In genomic region chr2:192002418-192002817, GRCh38 we compare ENCODE assay signal across 17 cellular contexts.
A peak's percentile ranks its signal among the peaks of the same experiment; 100 is the strongest.
DNase-seq lines count a peak whose midpoint lies in the region; TF ChIP-seq lines count a peak whose summit lies in the region.
"Had no signal": no experiment of that assay in that cellular context is flagged by ENCODE, and none has a peak within 500 bp of the region (broad histone marks: within the 10 kb centered on the region; RNA-seq: fewer than 3 reads in every experiment).

No MANE protein-coding gene starts in this region.

- H2BK5ac ChIP-seq in H9 (ENCODE audit: insufficient read length, low read length): no peak overlapping the region

- intact Hi-C loops in Calu3 (cut with micrococcal nuclease; ENCODE audit: unreplicated experiment): no loop called here
- intact Hi-C loops in activated CD4-positive, alpha-beta T cell treated with anti-CD3 and anti-CD28 coated beads, Interleukin-2, amount 10 ng/mL, durations not matched to agents 24 days and 14 days (cut with micrococcal nuclease): no loop called here

- no peak overlapping the region for H2BK12ac ChIP-seq in H9 (ENCODE audit: insufficient read length, low read depth, low read length)

- no peak overlapping the region for H3K9ac ChIP-seq in H9 (ENCODE audit: extremely low read depth, insufficient read length, low read length)
- no peak overlapping the region for H3K9ac ChIP-seq in endodermal cell (ENCODE audit: extremely low read depth, low read length, poor library complexity, severe bottlenecking)
- H3K9ac ChIP-seq: BLaER1 had no signal

- H3K9me3 ChIP-seq in H9 (ENCODE audit: control insufficient read depth, low read depth, low read length): no peaks in the 10 kb centered on the region
- H3K9me3 ChIP-seq in endodermal cell (ENCODE audit: control insufficient read depth, low read length): no peaks in the 10 kb centered on the region
- no peaks in the 10 kb centered on the region for H3K9me3 ChIP-seq in tibial nerve
- H3K9me3 ChIP-seq: BLaER1, Caco-2, HAP-1 had no signal

- peak; percentile 16 for DNase-seq in Calu3
- DNase-seq in H9: peak; percentile 45
- DNase-seq in NCI-H69 (lab: John Stamatoyannopoulos, UW): peak; percentile 4
- DNase-seq in endodermal cell: peak; percentile 72
- no peak for DNase-seq in activated CD4-positive, alpha-beta T cell treated with anti-CD3 and anti-CD28 coated beads, Interleukin-2, amount 10 ng/mL, durations not matched to agents 24 days and 14 days
- no peak for DNase-seq in activated CD8-positive, alpha-beta memory T cell treated with anti-CD3 and anti-CD28 coated beads, Interleukin-2, amount 50 U/mL, for 48 hours
- no peak for DNase-seq in hepatic stellate cell (ENCODE audit: low spot score)
- no peak for DNase-seq in tibial nerve (ENCODE audit: low spot score in 2 of 2)
- DNase-seq: 8988T; AML-193; Caco-2; CD8-positive, alpha-beta memory T cell; DMS53 had no signal

- H4K20me1 ChIP-seq in H9 (ENCODE audit: control insufficient read depth, insufficient read depth, insufficient read length): no peaks in the 10 kb centered on the region
- H4K20me1 ChIP-seq: BLaER1 had no signal

- CTCF ChIA-PET in Calu3 (lab: Charles Lee): no interaction called here

- no peak overlapping the region for H3K4me2 ChIP-seq in H9 (ENCODE audit: insufficient read depth, insufficient read length, low read length)
- H3K4me2 ChIP-seq: BLaER1, GM23338 had no signal

- H3K27me3 Mint-ChIP-seq in Calu3 (ENCODE audit: unreplicated experiment) (no peaks in the 10 kb centered on the region), H9 (ENCODE audit: low read depth) (no peaks in the 10 kb centered on the region; the same call in 1 of the 2 replicates), endodermal cell (ENCODE audit: insufficient read depth) (no peaks in the 10 kb centered on the region)
- peaks cover 9% of the 10 kb centered on the region for H3K27me3 Mint-ChIP-seq in activated CD4-positive, alpha-beta T cell treated with anti-CD3 and anti-CD28 coated beads, Interleukin-2, amount 10 ng/mL, durations not matched to agents 24 days and 14 days

- H3K79me1 ChIP-seq in H9 (ENCODE audit: insufficient read depth, low read depth, low read length, poor library complexity, severe bottlenecking): no peaks in the 10 kb centered on the region

- no peak overlapping the region for H2BK15ac ChIP-seq in H9 (ENCODE audit: low read depth, low read length)

- H3K36me3 ChIP-seq in endodermal cell (ENCODE audit: control insufficient read depth, insufficient read depth, low read length) (no peaks in the 10 kb centered on the region), tibial nerve (no peaks in the 10 kb centered on the region)
- H3K36me3 ChIP-seq: BLaER1, HAP-1 had no signal

- no peak for TF ChIP-seq EP300 in tibial nerve (IDR thresholded peaks at IDR 0.05)

- no peaks in the 10 kb centered on the region for H3K79me2 ChIP-seq in H9 (ENCODE audit: insufficient read depth, low read length)

- no peak overlapping the region for H2BK20ac ChIP-seq in H9 (ENCODE audit: low read depth, low read length, poor library complexity, severe bottlenecking)

- no peaks in the 10 kb centered on the region for H3K9me3 Mint-ChIP-seq in Calu3 (ENCODE audit: low read depth, unreplicated experiment)
- peaks cover 1 to 3% of the 10 kb centered on the region in 2 experiments; a peak in 2 of 5 replicates for H3K9me3 Mint-ChIP-seq in H9
- no peaks in the 10 kb centered on the region for H3K9me3 Mint-ChIP-seq in endodermal cell
- H3K9me3 Mint-ChIP-seq in activated CD4-positive, alpha-beta T cell treated with anti-CD3 and anti-CD28 coated beads, Interleukin-2, amount 10 ng/mL, durations not matched to agents 24 days and 14 days: no peaks in the 10 kb centered on the region
- H3K9me3 Mint-ChIP-seq: CD8-positive, alpha-beta memory T cell; GM23338 had no signal

- H4K8ac ChIP-seq in H9 (replicated peaks; ENCODE audit: insufficient read length, low read depth, low read length): no peak overlapping the region

- no peak overlapping the region for H2AK5ac ChIP-seq in H9 (ENCODE audit: insufficient read length, low read length)

- no peaks in the 10 kb centered on the region; the same call in 1 of the 2 replicates for H3K4me1 ChIP-seq in H9 (ENCODE audit: insufficient read depth, low read length)
- H3K4me1 ChIP-seq in endodermal cell (ENCODE audit: control insufficient read depth, insufficient read depth, low read length): peaks cover 2% of the 10 kb centered on the region
- no peaks in the 10 kb centered on the region for H3K4me1 ChIP-seq in tibial nerve
- H3K4me1 ChIP-seq: Caco-2 had no signal

- H3K4me3 Mint-ChIP-seq in Calu3 (ENCODE audit: low read depth, unreplicated experiment): no peak overlapping the region
- no peak overlapping the region for H3K4me3 Mint-ChIP-seq in H9
- H3K4me3 Mint-ChIP-seq in endodermal cell: no peak overlapping the region
- no peak overlapping the region for H3K4me3 Mint-ChIP-seq in activated CD4-positive, alpha-beta T cell treated with anti-CD3 and anti-CD28 coated beads, Interleukin-2, amount 10 ng/mL, durations not matched to agents 24 days and 14 days
- H3K4me3 Mint-ChIP-seq: CD8-positive, alpha-beta memory T cell; GM23338 had no signal

- no peak overlapping the region for H3T11ph ChIP-seq in H9 (ENCODE audit: low read length)

- H4K5ac ChIP-seq in H9 (ENCODE audit: insufficient read length, low read depth, low read length): no peak overlapping the region

- H3K27ac Mint-ChIP-seq in Calu3 (ENCODE audit: unreplicated experiment) (no peak overlapping the region), H9 (peak overlapping the region in 2 of 3 experiments; percentile 53 to 89; a peak in 2 of 7 replicates), endodermal cell (no peak overlapping the region)
- H3K27ac Mint-ChIP-seq in activated CD4-positive, alpha-beta T cell treated with anti-CD3 and anti-CD28 coated beads, Interleukin-2, amount 10 ng/mL, durations not matched to agents 24 days and 14 days: no peak overlapping the region
- H3K27ac Mint-ChIP-seq: CD8-positive, alpha-beta memory T cell; GM23338 had no signal

- H4K91ac ChIP-seq in H9 (ENCODE audit: insufficient read length, low read depth, low read length): no peak overlapping the region

- WGBS in H9 (ENCODE audit: extremely low coverage, insufficient read length, low lambda C conversion rate): no CpG with 5 or more reads among the region's 8 CpGs
- WGBS in endodermal cell (ENCODE audit: insufficient coverage in 1 of 2, insufficient read length in 1 of 2), 2 experiments: 49 to 85% methylated on average over 3 to 8 of the region's 8 CpGs
- WGBS in tibial nerve, 2 donors: 90 to 91% methylated on average over 8 of the region's 8 CpGs

- no peaks in the 10 kb centered on the region for H3K23me2 ChIP-seq in H9 (ENCODE audit: insufficient read length, low read depth, low read length, poor library complexity, severe bottlenecking)

- H3K23ac ChIP-seq in H9 (ENCODE audit: insufficient read length, low read depth, low read length): no peak overlapping the region

- no TSS peak for BruUV-seq in Calu3 (replicated peaks; lab: Mats Ljungman, UMichigan)

- H3K18ac ChIP-seq in H9 (ENCODE audit: insufficient read length, low read depth, low read length): no peak overlapping the region

- no peak for TF ChIP-seq POLR2A in tibial nerve (IDR thresholded peaks at IDR 0.05)

- no peak overlapping the region for H2BK120ac ChIP-seq in H9 (ENCODE audit: low read depth, low read length, poor library complexity, severe bottlenecking)

- H3K4ac ChIP-seq in H9 (ENCODE audit: low read depth, low read length): no peak overlapping the region

- H3K4me3 ChIP-seq in endodermal cell (ENCODE audit: low read length): no peak overlapping the region
- no peak overlapping the region for H3K4me3 ChIP-seq in tibial nerve
- H3K4me3 ChIP-seq: BLaER1, GM12878, GM23338, HAP-1 had no signal

- H2AFZ ChIP-seq in H9 (ENCODE audit: low read length): no peak overlapping the region
- H2AFZ ChIP-seq: GM23338 had no signal

- H3K36me3 Mint-ChIP-seq in Calu3 (ENCODE audit: insufficient read depth, unreplicated experiment) (no peaks in the 10 kb centered on the region), H9 (ENCODE audit: insufficient read depth in 1 of 3, low read depth in 3 of 3) (peaks cover 0 to 11% (median 2%) of the 10 kb centered on the region in 3 experiments; a peak in 4 of 7 replicates), endodermal cell (ENCODE audit: low read depth) (no peaks in the 10 kb centered on the region)
- no peaks in the 10 kb centered on the region for H3K36me3 Mint-ChIP-seq in activated CD4-positive, alpha-beta T cell treated with anti-CD3 and anti-CD28 coated beads, Interleukin-2, amount 10 ng/mL, durations not matched to agents 24 days and 14 days (ENCODE audit: low read depth)
- H3K36me3 Mint-ChIP-seq: CD8-positive, alpha-beta memory T cell had no signal

- H3K27ac ChIP-seq in H9 (ENCODE audit: insufficient read length, low read depth, low read length) (no peak overlapping the region), endodermal cell (ENCODE audit: low read depth, low read length) (no peak overlapping the region), tibial nerve (no peak overlapping the region)
- H3K27ac ChIP-seq: BLaER1 had no signal

- no peak overlapping the region for H3K56ac ChIP-seq in H9 (ENCODE audit: insufficient read length, low read depth, low read length)

- no peak overlapping the region for H3K14ac ChIP-seq in H9 (ENCODE audit: insufficient read depth, low read length)

- H3K4me1 Mint-ChIP-seq in Calu3 (ENCODE audit: low read depth, unreplicated experiment): no peaks in the 10 kb centered on the region
- peaks cover 15 to 25% of the 10 kb centered on the region in 2 experiments for H3K4me1 Mint-ChIP-seq in H9
- H3K4me1 Mint-ChIP-seq in endodermal cell: peaks cover 12% of the 10 kb centered on the region
- H3K4me1 Mint-ChIP-seq in activated CD4-positive, alpha-beta T cell treated with anti-CD3 and anti-CD28 coated beads, Interleukin-2, amount 10 ng/mL, durations not matched to agents 24 days and 14 days: no peaks in the 10 kb centered on the region
- H3K4me1 Mint-ChIP-seq: CD8-positive, alpha-beta memory T cell had no signal

- H3K27me3 ChIP-seq in H9 (ENCODE audit: insufficient read depth, low read length) (no peaks in the 10 kb centered on the region), endodermal cell (ENCODE audit: control insufficient read depth, insufficient read depth, low read length, poor library complexity, severe bottlenecking) (no peaks in the 10 kb centered on the region), tibial nerve (no peaks in the 10 kb centered on the region)
- H3K27me3 ChIP-seq: BLaER1 had no signal

- TF ChIP-seq CTCF in Calu3 (IDR thresholded peaks at IDR 0.05; ENCODE audit: unreplicated experiment): no peak
- TF ChIP-seq CTCF in H9 (conservative IDR thresholded peaks at IDR 0.05): no peak
- TF ChIP-seq CTCF in endodermal cell (conservative IDR thresholded peaks at IDR 0.05): no peak
- no peak for TF ChIP-seq CTCF in tibial nerve (IDR thresholded peaks at IDR 0.05)

Comparison
In these comparisons a context has a peak if more than half of its experiments do, and no peak if none do; other contexts are left out.
1. DNase-seq: peak in Calu3 (single experiment), H9 (single experiment), NCI-H69 (single experiment) and endodermal cell (single experiment); none in activated CD4-positive, alpha-beta T cell treated with anti-CD3 and anti-CD28 coated beads, Interleukin-2, amount 10 ng/mL, durations not matched to agents 24 days and 14 days (single experiment), activated CD8-positive, alpha-beta memory T cell treated with anti-CD3 and anti-CD28 coated beads, Interleukin-2, amount 50 U/mL, for 48 hours (single experiment), hepatic stellate cell (single experiment) and tibial nerve (0 of 2).
2. H3K27ac Mint-ChIP-seq: peak in H9 (2 of 3); none in Calu3 (single experiment), endodermal cell (single experiment) and activated CD4-positive, alpha-beta T cell treated with anti-CD3 and anti-CD28 coated beads, Interleukin-2, amount 10 ng/mL, durations not matched to agents 24 days and 14 days (single experiment).